ENCODE assay signal across 8 cellular contexts in genomic region chr2:44362207-44363015, GRCh38. TPM values are rescaled to one million over a fixed set of nuclear protein-coding genes. Genes with fewer than 3 reads are reported as not detected.
DNase-seq lines count a peak whose midpoint lies in the region; ATAC-seq, FAIRE-seq and TF ChIP-seq lines count a peak whose summit lies in the region.

No MANE protein-coding gene starts in this region.

- H3K4me1 Mint-ChIP-seq in activated naive CD4-positive, alpha-beta T cell treated with anti-CD3 and anti-CD28 coated beads for 36 hours (ENCODE audit: low read depth), result peaks cover 41% of the 10 kb centered on the region

- in situ Hi-C loops in Panc1 (cut with HindIII; ENCODE audit: low pct_unique_long_range_greater_than_20kb, low sequenced_read_pairs), result no loop called here

- H3K36me3 ChIP-seq in Panc1 (ENCODE audit: control insufficient read depth, insufficient read depth, low read length), result peaks cover 4% of the 10 kb centered on the region; the same call in 1 of the 2 replicates

- BruUV-seq in Panc1 (replicated peaks; lab: Mats Ljungman, UMichigan), result TSS peak; percentile 55

- peak overlapping the region; percentile 97 for H3K4me3 Mint-ChIP-seq in activated naive CD4-positive, alpha-beta T cell treated with anti-CD3 and anti-CD28 coated beads for 36 hours

- H3K9me3 ChIP-seq in Panc1 (ENCODE audit: control insufficient read depth, insufficient read depth, low read depth, low read length), result no peaks in the 10 kb centered on the region

- CTCF ChIA-PET in Panc1 (lab: Charles Lee), result interaction anchor here (1.1 kb wide), 1 partner anchor 113 kb away, joined by 3 read pairs; no protein-coding TSS in a partner anchor
- CTCF ChIA-PET in activated naive CD4-positive, alpha-beta T cell treated with anti-CD3 and anti-CD28 coated beads for 36 hours (lab: Charles Lee), result interaction anchor here (1.1 to 1.7 kb wide), 4 partner anchors 14 to 276 kb away, joined by 3 to 6 read pairs (median 4); no protein-coding TSS in a partner anchor

- H3K27me3 Mint-ChIP-seq in activated naive CD4-positive, alpha-beta T cell treated with anti-CD3 and anti-CD28 coated beads for 36 hours (ENCODE audit: low read depth), result no peaks in the 10 kb centered on the region

- H3K36me3 Mint-ChIP-seq in activated naive CD4-positive, alpha-beta T cell treated with anti-CD3 and anti-CD28 coated beads for 36 hours (ENCODE audit: low read depth), result peaks cover 9% of the 10 kb centered on the region

- POLR2A ChIA-PET in Panc1 (lab: Charles Lee), result interaction anchor here (1.0 kb wide), 1 partner anchor 19 kb away, joined by 3 read pairs; no protein-coding TSS in a partner anchor

- no peaks in the 10 kb centered on the region for H3K9me3 Mint-ChIP-seq in activated naive CD4-positive, alpha-beta T cell treated with anti-CD3 and anti-CD28 coated beads for 36 hours

- H3K27me3 ChIP-seq in Panc1 (ENCODE audit: control insufficient read depth, insufficient read depth, low read length), result no peaks in the 10 kb centered on the region

- peaks cover 24% of the 10 kb centered on the region for H3K4me1 ChIP-seq in Panc1 (ENCODE audit: control insufficient read depth, insufficient read depth, low read length)

- no peak for TF ChIP-seq CTCF in Panc1 (IDR thresholded peaks at IDR 0.05)

- H3K4me3 ChIP-seq in Panc1 (ENCODE audit: low read depth in 2 of 2, low read length in 2 of 2), result peak overlapping the region; percentile 95 to 97

- no peak for FAIRE-seq in urothelium cell line (lab: Jason Lieb, UNC)

- DNase-seq in A172 (ENCODE audit: low spot score) (peak; percentile 37), Panc1 (ENCODE audit: low read depth, low spot score) (no peak), globus pallidus (ENCODE audit: low spot score) (peak; percentile 25), occipital lobe (lab: John Stamatoyannopoulos, UW) (peak; percentile 21), urothelium cell line (ENCODE audit: low spot score) (peak; percentile 48)
- peak; percentile 46 for DNase-seq in activated naive CD4-positive, alpha-beta T cell treated with anti-CD3 and anti-CD28 coated beads for 36 hours

- peak overlapping the region; percentile 100 for H3K27ac ChIP-seq in Panc1 (ENCODE audit: low read length)

- peak overlapping the region; percentile 99 for H3K27ac Mint-ChIP-seq in activated naive CD4-positive, alpha-beta T cell treated with anti-CD3 and anti-CD28 coated beads for 36 hours

- ATAC-seq in GM18502 (IDR thresholded peaks at IDR 0.05; ENCODE audit: poor library complexity, unreplicated experiment) (peak; percentile 34), HG03103 (IDR thresholded peaks at IDR 0.05; ENCODE audit: low read depth, unreplicated experiment) (peak; percentile 6), Panc1 (peak; percentile 62)

- intact Hi-C loops in Panc1 (cut with micrococcal nuclease; ENCODE audit: unreplicated experiment), result no loop called here
- intact Hi-C loops in activated naive CD4-positive, alpha-beta T cell treated with anti-CD3 and anti-CD28 coated beads for 36 hours (cut with micrococcal nuclease), result loop anchor here (1.0 to 10.0 kb wide), 4 partner anchors 10 to 1205 kb away; no protein-coding TSS in a partner anchor

RNA-seq across cellular contexts. Expression of gene CAMKMT, which starts 0.7 kb away (rescaled TPM):
- total RNA-seq in A172 (2014; rRNA removed; shearing (Covaris generic)), result 2.1 and 16.7 TPM in 2 replicates
- 12.6 TPM for total RNA-seq in Panc1 (2021; ENCODE audit: unreplicated experiment)
- 8.6 TPM for polyA plus RNA-seq in Panc1 (2012; ENCODE audit: insufficient read length)
- total RNA-seq in activated naive CD4-positive, alpha-beta T cell treated with anti-CD3 and anti-CD28 coated beads for 36 hours, result 10 to 100 TPM; 12.8 to 19.6 TPM
- 6.7 TPM for total RNA-seq in occipital lobe

RNA-seq across cellular contexts. Expression of gene PREPL, which starts 1.1 kb away (rescaled TPM):
- total RNA-seq in A172 (2014; rRNA removed; shearing (Covaris generic)), result 53.9 and 62.7 TPM in 2 replicates
- 42.5 TPM for total RNA-seq in Panc1 (2021; ENCODE audit: unreplicated experiment)
- 25.6 TPM for polyA plus RNA-seq in Panc1 (2012; ENCODE audit: insufficient read length)
- total RNA-seq in activated naive CD4-positive, alpha-beta T cell treated with anti-CD3 and anti-CD28 coated beads for 36 hours, result 10 to 100 TPM; 27.8 to 29.6 TPM
- 150 TPM for total RNA-seq in occipital lobe

Comparison
In these comparisons a context has a peak if more than half of its experiments do, and no peak if none do; other contexts are left out.
1. ATAC-seq: peak in every context shown above with its lines; median percentile 62 in Panc1; 34 in GM18502; 6 in HG03103.